In the genomic region with DNA sequence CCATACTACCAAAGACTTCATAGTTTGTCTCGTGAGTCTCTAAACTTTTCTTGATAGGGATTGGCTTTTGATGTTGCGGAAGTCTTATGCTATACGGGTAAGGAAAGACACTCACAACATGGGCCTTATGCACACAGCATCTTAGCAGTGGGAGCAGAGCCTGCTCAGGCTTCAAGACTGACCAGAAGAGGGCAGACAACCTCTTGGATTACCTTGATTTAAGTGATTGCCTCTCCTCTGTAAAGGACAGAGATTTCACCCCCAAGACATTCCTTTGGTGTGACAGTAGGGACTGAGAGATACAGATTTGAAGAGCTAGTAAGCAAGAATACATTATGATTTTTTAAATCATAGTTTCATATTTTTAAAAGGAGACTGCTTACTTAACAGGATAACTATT, we compare ENCODE assay signal across 8 cellular contexts.
DNase-seq lines count a peak whose midpoint lies in the region; ATAC-seq, FAIRE-seq and TF ChIP-seq lines count a peak whose summit lies in the region.

No MANE protein-coding gene starts in this region.

- no peak overlapping the region for H3K9ac ChIP-seq in endothelial cell of umbilical vein (replicated peaks; ENCODE audit: extremely low read depth, insufficient read depth, low read length)

- H4K20me1 ChIP-seq in endothelial cell of umbilical vein (replicated peaks; ENCODE audit: control insufficient read depth, extremely low read depth, insufficient read depth, low read length) (no peaks in the 10 kb centered on the region), osteoblast (ENCODE audit: insufficient read depth, low read length) (no peaks in the 10 kb centered on the region)

- no peaks in the 10 kb centered on the region for H3K9me1 ChIP-seq in endothelial cell of umbilical vein (replicated peaks; ENCODE audit: control insufficient read depth, extremely low read depth, insufficient read depth, low read length)

- H2AFZ ChIP-seq in endothelial cell of umbilical vein (ENCODE audit: low read depth, low read length) (no peak overlapping the region), osteoblast (ENCODE audit: low read length) (no peak overlapping the region)

- no peak overlapping the region for H3K27ac Mint-ChIP-seq in T-helper 17 cell

- H3K9me3 ChIP-seq in T-helper 17 cell (ENCODE audit: control insufficient read depth, low read length, poor library complexity, severe bottlenecking): peaks cover 4% of the 10 kb centered on the region
- no peaks in the 10 kb centered on the region for H3K9me3 ChIP-seq in endothelial cell of umbilical vein (replicated peaks; ENCODE audit: control insufficient read depth, insufficient read depth, low read length)
- no peaks in the 10 kb centered on the region for H3K9me3 ChIP-seq in osteoblast (ENCODE audit: low read depth, low read length)

- peak; percentile 62 for TF ChIP-seq CTCF in HL-60 (IDR thresholded peaks at IDR 0.05; ENCODE audit: insufficient read depth, low read length)
- peak; percentile 38 to 63 for TF ChIP-seq CTCF in endothelial cell of umbilical vein (IDR thresholded peaks at IDR 0.05; ENCODE audit: extremely low read depth in 1 of 2, insufficient read depth in 1 of 2, low read depth in 1 of 2, low read length in 2 of 2)
- TF ChIP-seq CTCF in osteoblast (IDR thresholded peaks at IDR 0.05; ENCODE audit: extremely low read depth, low read depth, low read length): peak; percentile 85

- no peaks in the 10 kb centered on the region for H3K36me3 ChIP-seq in endothelial cell of umbilical vein (ENCODE audit: control insufficient read depth in 2 of 2, extremely low read depth in 1 of 2, insufficient read depth in 2 of 2, low read length in 2 of 2)
- no peaks in the 10 kb centered on the region for H3K36me3 ChIP-seq in osteoblast (ENCODE audit: insufficient read depth, low read length)

- no peaks in the 10 kb centered on the region for H3K79me2 ChIP-seq in endothelial cell of umbilical vein (ENCODE audit: control insufficient read depth, insufficient read depth, low read length)
- H3K79me2 ChIP-seq in osteoblast (ENCODE audit: insufficient read depth, low read length): peaks cover 2% of the 10 kb centered on the region

- no peak for TF ChIP-seq POLR2A in endothelial cell of umbilical vein (IDR thresholded peaks at IDR 0.05; ENCODE audit: low read depth, low read length)

- H3K27me3 ChIP-seq in HL-60 (ENCODE audit: insufficient read depth, poor library complexity, severe bottlenecking) (no peaks in the 10 kb centered on the region), endothelial cell of umbilical vein (ENCODE audit: control insufficient read depth in 2 of 2, insufficient read depth in 2 of 2, low read length in 2 of 2) (peaks cover 0 to 3% of the 10 kb centered on the region in 2 experiments), osteoblast (ENCODE audit: insufficient read depth, low read length) (no peaks in the 10 kb centered on the region)

- CTCF ChIA-PET in endothelial cell of umbilical vein (lab: Charles Lee): interaction anchor here (0.6 to 2.5 kb wide), 41 partner anchors 8 to 1240 kb away, joined by 3 to 53 read pairs (median 4); a partner anchor contains a TSS

- peaks cover 2% of the 10 kb centered on the region for H3K4me1 Mint-ChIP-seq in T-helper 17 cell

- POLR2A ChIA-PET in endothelial cell of umbilical vein (lab: Charles Lee): no interaction called here

- dilution Hi-C loops in endothelial cell of umbilical vein (cut with MboI; ENCODE audit: extremely low pct_ligation_motif_present, low sequenced_read_pairs): no loop called here

- intact Hi-C loops in endothelial cell of umbilical vein (cut with micrococcal nuclease): loop anchor here (1.0 kb wide), 2 partner anchors 405 to 467 kb away; no protein-coding TSS in a partner anchor

- no peaks in the 10 kb centered on the region for H3K36me3 Mint-ChIP-seq in T-helper 17 cell (ENCODE audit: low read depth)

- ATAC-seq in GM18498 (IDR thresholded peaks at IDR 0.05; ENCODE audit: unreplicated experiment) (peak; percentile 72), T-helper 17 cell (peak; percentile 66), GM21737 (IDR thresholded peaks at IDR 0.05; ENCODE audit: unreplicated experiment) (no peak), GM21360 (IDR thresholded peaks at IDR 0.05; ENCODE audit: unreplicated experiment) (no peak)

- H3K4me1 ChIP-seq in endothelial cell of umbilical vein (ENCODE audit: control insufficient read depth, extremely low read depth, insufficient read depth, low read length) (no peaks in the 10 kb centered on the region), osteoblast (ENCODE audit: insufficient read depth, low read length) (peaks cover 3% of the 10 kb centered on the region)

- H3K4me2 ChIP-seq in endothelial cell of umbilical vein (ENCODE audit: insufficient read depth, low read length) (no peak overlapping the region), osteoblast (ENCODE audit: insufficient read depth, low read length) (peak overlapping the region; percentile 24)

- H3K4me3 ChIP-seq in HL-60 (replicated peaks; ENCODE audit: insufficient read depth, low read length): no peak overlapping the region
- no peak overlapping the region for H3K4me3 ChIP-seq in endothelial cell of umbilical vein (replicated peaks in 1 of 3; ENCODE audit: insufficient read depth in 1 of 3, low read depth in 1 of 3, low read length in 3 of 3)
- H3K4me3 ChIP-seq in osteoblast (ENCODE audit: insufficient read depth, low read length): no peak overlapping the region

- H3K27ac ChIP-seq in HL-60 (replicated peaks) (no peak overlapping the region), endothelial cell of umbilical vein (ENCODE audit: insufficient read depth, low read depth, low read length) (no peak overlapping the region), osteoblast (ENCODE audit: low read depth, low read length) (no peak overlapping the region)

- peak; percentile 12 for FAIRE-seq in endothelial cell of umbilical vein (lab: Jason Lieb, UNC)

- no peak overlapping the region for H3K4me3 Mint-ChIP-seq in T-helper 17 cell

- no TSS peak for BruUV-seq in endothelial cell of umbilical vein (replicated peaks; lab: Mats Ljungman, UMichigan)

- H3K27me3 Mint-ChIP-seq in T-helper 17 cell: peaks cover 7% of the 10 kb centered on the region

- DNase-seq in AG20443 (ENCODE audit: low spot score): peak; percentile 79
- peak in 1 of 2 experiments; percentile 29 for DNase-seq in HL-60 (ENCODE audit: low read depth in 1 of 2, low spot score in 1 of 2)
- DNase-seq in T-helper 17 cell: peak in 1 of 3 donors; percentile 6
- peak; percentile 51 for DNase-seq in endothelial cell of umbilical vein (ENCODE audit: low read depth, low spot score)
- peak; percentile 62 for DNase-seq in osteoblast (ENCODE audit: insufficient read length, low spot score, missing footprints)

TF ChIP-seq in endothelial cell of umbilical vein, 7 proteins besides CTCF, POLR2A, EP300 and RAD21:
- TF ChIP-seq POLR2AphosphoS5 (IDR thresholded peaks at IDR 0.05; ENCODE audit: insufficient read depth, low read depth, low read length) (no peak), JUN (IDR thresholded peaks at IDR 0.05; ENCODE audit: borderline replicate concordance, insufficient read depth, insufficient read length, low read depth) (no peak), MYC (IDR thresholded peaks at IDR 0.05; ENCODE audit: low read depth, low read length) (no peak), FOS (IDR thresholded peaks at IDR 0.05; ENCODE audit: borderline replicate concordance, insufficient read depth, low read length) (no peak), EZH2 (IDR thresholded peaks at IDR 0.05; ENCODE audit: borderline replicate concordance, low read depth, low read length, severe bottlenecking) (no peak), GATA2 (IDR thresholded peaks at IDR 0.05; ENCODE audit: insufficient read depth, insufficient read length, low read depth, low read length) (no peak)
- TF ChIP-seq, protein P1, sequence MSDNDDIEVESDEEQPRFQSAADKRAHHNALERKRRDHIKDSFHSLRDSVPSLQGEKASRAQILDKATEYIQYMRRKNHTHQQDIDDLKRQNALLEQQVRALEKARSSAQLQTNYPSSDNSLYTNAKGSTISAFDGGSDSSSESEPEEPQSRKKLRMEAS (IDR thresholded peaks at IDR 0.05; ENCODE audit: insufficient read depth, insufficient read length): no peak
TF ChIP-seq in endothelial cell of umbilical vein: peak in this region for 0.

Comparison
In these comparisons a context has a peak if more than half of its experiments do, and no peak if none do; other contexts are left out.
1. ATAC-seq: peak in GM18498 (single experiment) and T-helper 17 cell (single experiment); none in GM21737 (single experiment) and GM21360 (single experiment).
2. Peak in every context shown above with its lines, with median percentiles within 50 percentile points of each other: CTCF ChIP-seq.